ENCODE assay signal across 13 cellular contexts in the genomic region with DNA sequence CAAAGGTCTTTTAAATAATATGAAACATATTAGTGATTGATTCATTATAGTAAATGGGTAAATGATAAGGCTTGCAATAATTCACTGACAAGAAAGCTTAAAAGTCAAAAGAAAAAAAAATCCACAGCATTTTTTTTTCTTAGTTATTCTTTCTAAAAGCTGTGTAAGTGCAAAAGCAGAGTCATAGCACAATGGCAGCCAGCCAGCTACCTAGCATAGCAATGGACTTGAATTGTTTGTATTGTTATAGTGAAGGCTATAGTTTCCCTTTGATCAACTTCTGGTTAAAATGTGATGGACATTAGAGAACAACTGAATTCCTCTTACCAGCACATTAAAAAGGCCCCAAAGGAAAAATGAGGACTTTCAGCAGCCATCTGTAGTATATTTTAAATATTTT.
DNase-seq lines count a peak whose midpoint lies in the region; TF ChIP-seq lines count a peak whose summit lies in the region.
"Had no signal": no experiment of that assay in that cellular context is flagged by ENCODE, and none has a peak within 500 bp of the region (broad histone marks: within the 10 kb centered on the region; RNA-seq: fewer than 3 reads in every experiment).

No MANE protein-coding gene starts in this region.

- no peak overlapping the region for H2BK12ac ChIP-seq in mesenchymal stem cell (ENCODE audit: low read length in 2 of 2)

- no peak overlapping the region for H3K27ac ChIP-seq in mesenchymal stem cell (ENCODE audit: low read length, poor library complexity, severe bottlenecking)
- H3K27ac ChIP-seq: spleen had no signal

- H3K4ac ChIP-seq in mesenchymal stem cell (ENCODE audit: low read depth in 1 of 2, low read length in 2 of 2): no peak overlapping the region

- H4K8ac ChIP-seq in mesenchymal stem cell (ENCODE audit: low read length): no peak overlapping the region

- H3K9me3 ChIP-seq in mesenchymal stem cell (ENCODE audit: control insufficient read depth, low read length): no peaks in the 10 kb centered on the region
- H3K9me3 ChIP-seq: spleen had no signal

- TF ChIP-seq CTCF in AG10803 (conservative IDR thresholded peaks at IDR 0.05; ENCODE audit: low read length): no peak

- no peak overlapping the region for H3K18ac ChIP-seq in mesenchymal stem cell (ENCODE audit: low read depth in 1 of 2, low read length in 2 of 2)

- no peak overlapping the region for H2AFZ ChIP-seq in mesenchymal stem cell (ENCODE audit: low read depth, low read length)

- H3K9ac ChIP-seq in mesenchymal stem cell (ENCODE audit: low read length): peak overlapping the region; percentile 21

- no peak overlapping the region for H2AK5ac ChIP-seq in mesenchymal stem cell (ENCODE audit: low read length, severe bottlenecking)

- no peak overlapping the region for H4K91ac ChIP-seq in mesenchymal stem cell (ENCODE audit: low read length)

- DNase-seq in AG10803 (ENCODE audit: low read depth): peak; percentile 68
- DNase-seq in HT-29 (ENCODE audit: low spot score): peak; percentile 26
- DNase-seq in dermis microvascular lymphatic vessel endothelial cell (ENCODE audit: low read depth in 2 of 2): peak; percentile 65 to 90
- DNase-seq in mesenchymal stem cell: peak; percentile 40
- DNase-seq in activated T-cell treated with anti-CD3 and anti-CD28 coated beads for 4 hours: no peak
- no peak for DNase-seq in cerebellar nuclear complex (lab: John Stamatoyannopoulos, UW)
- no peak for DNase-seq in SK-N-DZ (ENCODE audit: low spot score)
- DNase-seq in NCI-H146 (lab: John Stamatoyannopoulos, UW): no peak
- DNase-seq: activated CD4-positive, alpha-beta T cell treated with anti-CD3 and anti-CD28 coated beads for 48 hours; activated gamma-delta T cell; DMS79 treated with DMSO at 0.1 percent for 48 hours; NCI-H187; spleen had no signal

- no peak overlapping the region for H2BK15ac ChIP-seq in mesenchymal stem cell (ENCODE audit: low read depth, poor library complexity, severe bottlenecking)

- no peaks in the 10 kb centered on the region for H3K4me1 ChIP-seq in mesenchymal stem cell (ENCODE audit: control insufficient read depth, insufficient read depth, low read depth, low read length)
- H3K4me1 ChIP-seq: spleen had no signal

- no peak overlapping the region for H2BK5ac ChIP-seq in mesenchymal stem cell (ENCODE audit: low read depth, low read length, poor library complexity, severe bottlenecking)

- H3K27me3 ChIP-seq in mesenchymal stem cell (ENCODE audit: control insufficient read depth in 1 of 2, insufficient read depth in 1 of 2, low read length in 2 of 2): no peaks in the 10 kb centered on the region
- H3K27me3 ChIP-seq: spleen had no signal

- no peak overlapping the region for H2BK120ac ChIP-seq in mesenchymal stem cell (ENCODE audit: low read depth, low read length)

- H3K36me3 ChIP-seq in mesenchymal stem cell (ENCODE audit: control insufficient read depth in 1 of 2, insufficient read depth in 2 of 2, low read depth in 1 of 2, low read length in 2 of 2): peaks cover 0 to 37% of the 10 kb centered on the region in 2 experiments
- H3K36me3 ChIP-seq: spleen had no signal

- no peak overlapping the region for H3K4me2 ChIP-seq in mesenchymal stem cell (ENCODE audit: low read length, poor library complexity, severe bottlenecking)

- H3K4me3 ChIP-seq in AG10803 (ENCODE audit: low read length) (no peak overlapping the region), mesenchymal stem cell (ENCODE audit: insufficient read depth in 1 of 2, low read depth in 1 of 2, low read length in 2 of 2) (no peak overlapping the region)
- H3K4me3 ChIP-seq: spleen had no signal

- no peak overlapping the region for H3K14ac ChIP-seq in mesenchymal stem cell (ENCODE audit: low read length in 2 of 2)

- peaks cover 7% of the 10 kb centered on the region for H3K79me1 ChIP-seq in mesenchymal stem cell (replicated peaks; ENCODE audit: low read length, poor library complexity, severe bottlenecking)

- H3K23ac ChIP-seq in mesenchymal stem cell (ENCODE audit: low read length in 2 of 2): no peak overlapping the region

Comparison
In these comparisons a context has a peak if more than half of its experiments do, and no peak if none do; other contexts are left out.
1. DNase-seq: peak in AG10803 (single experiment), HT-29 (single experiment), dermis microvascular lymphatic vessel endothelial cell (2 of 2) and mesenchymal stem cell (single experiment); none in activated T-cell treated with anti-CD3 and anti-CD28 coated beads for 4 hours (single experiment), cerebellar nuclear complex (0 of 2), SK-N-DZ (single experiment) and NCI-H146 (single experiment).